ENCODE assay signal across 24 cellular contexts in the genomic region with DNA sequence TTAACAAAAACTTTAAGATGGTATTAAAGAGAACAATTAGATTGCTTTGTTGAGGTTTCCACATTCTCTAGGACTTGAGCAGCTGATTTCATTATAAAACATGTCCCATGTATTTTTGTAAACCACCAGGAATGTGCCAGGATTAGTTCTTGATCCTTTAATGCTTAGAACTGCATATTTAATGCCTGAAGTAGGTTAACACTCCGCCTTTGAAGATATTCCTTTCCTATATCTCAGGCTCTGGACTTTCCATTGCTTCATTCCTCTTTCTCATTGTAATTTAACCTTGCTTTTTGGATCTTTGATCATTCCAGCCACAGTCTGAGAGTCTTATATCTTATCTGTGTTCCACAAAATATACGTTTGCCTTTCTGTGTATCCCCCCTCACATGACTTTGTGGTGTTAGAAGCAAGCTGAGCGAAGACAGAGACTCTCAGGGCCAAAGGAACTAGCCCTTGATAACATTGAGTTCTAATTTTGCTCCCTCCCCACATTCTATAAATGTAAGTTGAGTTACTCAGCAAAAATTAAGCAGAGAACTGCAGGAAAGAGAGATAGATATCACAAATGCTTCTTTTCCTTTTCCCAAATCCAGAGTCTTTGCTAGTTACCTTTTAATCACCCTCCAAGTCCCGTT. TPM values are rescaled to one million over a fixed set of nuclear protein-coding genes. Genes with fewer than 3 reads are reported as not detected.
"Had no signal": no experiment of that assay in that cellular context is flagged by ENCODE, and none has a peak within 500 bp of the region (broad histone marks: within the 10 kb centered on the region; RNA-seq: fewer than 3 reads in every experiment).

No MANE protein-coding gene starts in this region.

- H3K4me3 ChIP-seq: ascending aorta, colonic mucosa, gastrocnemius medialis, heart left ventricle, tibial artery had no signal

- DNase-seq: activated CD4-positive, alpha-beta T cell treated with anti-CD3 and anti-CD28 coated beads for 1 hour; activated CD8-positive, alpha-beta memory T cell treated with anti-CD3 and anti-CD28 coated beads for 24 hours; activated CD8-positive, alpha-beta memory T cell treated with anti-CD3 and anti-CD28 coated beads, Interleukin-2, amount 50 U/mL, for 48 hours; activated effector memory CD4-positive, alpha-beta T cell treated with Interleukin-2 at 50 U/mL for 16 hours; activated naive CD4-positive, alpha-beta T cell treated with anti-CD3 and anti-CD28 coated beads, Interleukin-2, amount 10 ng/mL, durations not matched to agents 7 days and 5 days; activated naive CD8-positive, alpha-beta T cell treated with anti-CD3 and anti-CD28 coated beads, Interleukin-2, amount 50 U/mL, for 24 hours; activated T-cell treated with anti-CD3 and anti-CD28 coated beads, Interleukin-2, amount 50 U/mL, for 48 hours; colonic mucosa; endodermal cell; gastrocnemius medialis; heart left ventricle; immature natural killer cell; mesendoderm; posterior cingulate gyrus; stimulated activated CD4-positive, alpha-beta T cell treated with anti-CD3 and anti-CD28 coated beads, Interleukin-2, amount 100 ng/mL, for 24 hours; stimulated activated naive CD4-positive, alpha-beta T cell treated with Interleukin-2 at 50 U/mL for 16 hours; T-helper 1 cell; T-helper 9 cell; tibial artery; WERI-Rb-1 had no signal

RNA-seq across cellular contexts. Expression of a gene that starts 2.3 kb away (rescaled TPM):
- total RNA-seq: ascending aorta, colonic mucosa, endodermal cell, heart left ventricle, renal cortical epithelial cell, subcutaneous adipose tissue, urinary bladder had no signal

RNA-seq across cellular contexts. Expression of a gene that starts 9.2 kb away (rescaled TPM):
- total RNA-seq: ascending aorta, colonic mucosa, endodermal cell, gastrocnemius medialis, renal cortical epithelial cell had no signal

RNA-seq across cellular contexts. Expression of a gene that starts 29.2 kb away (rescaled TPM):
- total RNA-seq: ascending aorta, endodermal cell, gastrocnemius medialis, renal cortical epithelial cell, subcutaneous adipose tissue had no signal

RNA-seq across cellular contexts. Expression of a gene that starts 30.1 kb away (rescaled TPM):
- total RNA-seq: ascending aorta, endodermal cell, renal cortical epithelial cell had no signal
